25 cellular contexts compared by ENCODE assay signal in genomic region chr4:133068083-133068482, GRCh38.
"Had no signal": no experiment of that assay in that cellular context is flagged by ENCODE, and none has a peak within 500 bp of the region (broad histone marks: within the 10 kb centered on the region; RNA-seq: fewer than 3 reads in every experiment).

No MANE protein-coding gene starts in this region.

- H3K27me3 ChIP-seq: neural progenitor cell, ovary, stomach, thyroid gland, tibial nerve, upper lobe of left lung, vagina had no signal

- DNase-seq: natural killer cell; occipital lobe; ovary; posterior cingulate gyrus; psoas muscle; right cardiac atrium; stimulated activated CD4-positive, alpha-beta T cell treated with anti-CD3 and anti-CD28 coated beads, Interleukin-15, amount 100 ng/mL, for 24 hours; stimulated activated CD4-positive, alpha-beta T cell treated with anti-CD3 and anti-CD28 coated beads, Interleukin-2, amount 100 ng/mL, for 24 hours; stimulated activated CD4-positive, alpha-beta T cell treated with anti-CD3 and anti-CD28 coated beads, Interleukin-2, amount 100 ng/mL, for 48 hours; stimulated activated CD4-positive, alpha-beta T cell treated with anti-CD3 and anti-CD28 coated beads, Interleukin-4, amount 100 ng/mL, for 24 hours; stimulated activated naive B cell treated with anti-CD40 and anti-IgM and Interleukin-4, amounts not matched to agents 10 μg/mL and 1 μg/mL and 100 μg/mL, for 72 hours; stimulated activated naive CD4-positive, alpha-beta T cell treated with Interleukin-2 at 50 U/mL for 16 hours; stomach; thyroid gland; trophoblast cell; upper lobe of left lung had no signal

- H3K4me1 ChIP-seq: neural progenitor cell, parathyroid adenoma, psoas muscle, stomach, thyroid gland, tibial nerve, upper lobe of left lung, vagina had no signal

- H3K4me3 ChIP-seq: neural progenitor cell, ovary, psoas muscle, skin epidermis, stomach, thoracic aorta, thyroid gland, tibial nerve, upper lobe of left lung, vagina had no signal

- FAIRE-seq: urothelium cell line had no signal

- H3K9me3 ChIP-seq: ovary, thyroid gland, vagina had no signal

- H3K79me2 ChIP-seq: parathyroid adenoma had no signal

- H3K9ac ChIP-seq: neural progenitor cell, parathyroid adenoma had no signal

- H3K36me3 ChIP-seq: neural progenitor cell, ovary, stomach, thoracic aorta, thyroid gland, tibial nerve, upper lobe of left lung, vagina had no signal

- H2AFZ ChIP-seq: neural progenitor cell, parathyroid adenoma had no signal

- H3K27ac ChIP-seq: neural progenitor cell, ovary, parathyroid adenoma, psoas muscle, skin epidermis, stomach, thoracic aorta, thyroid gland, tibial nerve, upper lobe of left lung, vagina had no signal

- ATAC-seq: natural killer cell; psoas muscle; right cardiac atrium; sciatic nerve; stimulated activated effector memory CD8-positive, alpha-beta T cell treated with anti-CD3 and anti-CD28 coated beads, Interleukin-12 subunit alpha, Interleukin-12 subunit beta, amount 100 ng/mL, for 72 hours; stimulated activated naive B cell treated with anti-CD40 and anti-IgM and Interleukin-4, amounts not matched to agents 10 μg/mL and 1 μg/mL and 100 μg/mL, for 72 hours had no signal

- H3K4me2 ChIP-seq: neural progenitor cell had no signal
